In the genomic region with DNA sequence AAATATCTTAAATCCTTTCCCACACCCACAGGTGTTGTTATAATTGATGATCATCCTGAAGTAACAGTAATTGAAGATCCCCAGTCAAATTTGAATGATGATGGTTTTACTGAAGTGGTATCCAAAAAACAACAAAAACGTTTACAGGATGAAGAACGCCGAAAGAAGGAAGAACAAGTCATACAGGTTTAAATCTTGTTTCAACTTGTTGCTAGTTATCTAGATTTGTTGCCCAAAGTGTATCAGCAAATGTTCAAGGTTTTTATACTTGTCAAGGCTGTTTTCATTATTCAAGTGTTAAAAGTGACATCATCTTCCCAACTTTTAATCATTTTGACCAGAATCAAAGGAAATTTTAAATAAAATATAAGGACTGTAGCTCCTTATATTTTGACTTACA, we compare ENCODE assay signal across 17 cellular contexts.
DNase-seq lines count a peak whose midpoint lies in the region; ATAC-seq, FAIRE-seq and TF ChIP-seq lines count a peak whose summit lies in the region.
"Had no signal": no experiment of that assay in that cellular context is flagged by ENCODE, and none has a peak within 500 bp of the region (broad histone marks: within the 10 kb centered on the region; RNA-seq: fewer than 3 reads in every experiment).

No MANE protein-coding gene starts in this region.

- H3K4me3 Mint-ChIP-seq in T-helper 2 cell treated with Interferon-gamma antibody and Interleukin-4, amounts not matched to agents 5 μg/mL and 100 μg/mL, for 36 hours, result no peak overlapping the region
- H3K4me3 Mint-ChIP-seq: CD8-positive, alpha-beta memory T cell had no signal

- H3K9ac ChIP-seq in HepG2 (ENCODE audit: insufficient read depth, low read depth, low read length), result no peak overlapping the region
- no peak overlapping the region for H3K9ac ChIP-seq in GM12878 (ENCODE audit: control insufficient read depth, insufficient read depth, low read length)
- H3K9ac ChIP-seq: BLaER1, GM23248 had no signal

- RAD21 ChIA-PET in GM12878 (lab: Charles Lee; ENCODE audit: unreplicated experiment), result no interaction called here

- H3K4me1 ChIP-seq in HepG2 (ENCODE audit: insufficient read depth, low read length) (no peaks in the 10 kb centered on the region), right lobe of liver (no peaks in the 10 kb centered on the region), GM12878 (ENCODE audit: control insufficient read depth, insufficient read depth, low read length) (no peaks in the 10 kb centered on the region)
- H3K4me1 ChIP-seq: BLaER1, Caco-2 had no signal

- intact Hi-C loops in HepG2 (cut with micrococcal nuclease; ENCODE audit: unreplicated experiment) (no loop called here), right lobe of liver (cut with DNase I) (no loop called here), GM12878 (cut with micrococcal nuclease; ENCODE audit: unreplicated experiment) (no loop called here)

- TF ChIP-seq EP300 in HepG2 (IDR thresholded peaks at IDR 0.05; ENCODE audit: low read depth in 2 of 2, low read length in 2 of 2) (no peak), HepG2 (CRISPR knock-in tag; IDR thresholded peaks at IDR 0.05; ENCODE audit: borderline replicate concordance) (no peak), GM12878 (IDR thresholded peaks at IDR 0.05; ENCODE audit: borderline replicate concordance in 1 of 2, control insufficient read depth in 1 of 2, low read depth in 2 of 2, low read length in 2 of 2) (no peak)

- POLR2A ChIA-PET in HepG2 (lab: Yijun Ruan, JAX) (no interaction called here), GM12878 (lab: Charles Lee) (no interaction called here)

- H2AFZ ChIP-seq in HepG2 (ENCODE audit: low read length), result no peak overlapping the region
- no peak overlapping the region for H2AFZ ChIP-seq in GM12878 (ENCODE audit: control insufficient read depth, low read depth, low read length)
- H2AFZ ChIP-seq: GM23248 had no signal

- H3K36me3 Mint-ChIP-seq in T-helper 2 cell treated with Interferon-gamma antibody and Interleukin-4, amounts not matched to agents 5 μg/mL and 100 μg/mL, for 36 hours (ENCODE audit: low read depth), result peaks cover 82% of the 10 kb centered on the region

- H3K4me2 ChIP-seq in HepG2 (ENCODE audit: low read depth, low read length) (no peak overlapping the region), GM12878 (ENCODE audit: control insufficient read depth, insufficient read depth) (no peak overlapping the region)
- H3K4me2 ChIP-seq: BLaER1 had no signal

- in situ Hi-C loops in HepG2 (cut with HindIII; ENCODE audit: extremely low pct_ligation_motif_present, low pct_unique_long_range_greater_than_20kb) (no loop called here), GM12878 (cut with MboI) (no loop called here)

- no peaks in the 10 kb centered on the region for H3K27me3 Mint-ChIP-seq in T-helper 2 cell treated with Interferon-gamma antibody and Interleukin-4, amounts not matched to agents 5 μg/mL and 100 μg/mL, for 36 hours (ENCODE audit: low read depth)
- H3K27me3 Mint-ChIP-seq: CD8-positive, alpha-beta memory T cell had no signal

- no TSS peak for BruUV-seq in HepG2 (replicated peaks; lab: Mats Ljungman, UMichigan)
- no TSS peak for BruUV-seq in GM12878 (replicated peaks; lab: Mats Ljungman, UMichigan)

- no peaks in the 10 kb centered on the region for H4K20me1 ChIP-seq in HepG2 (ENCODE audit: insufficient read depth, low read length)
- H4K20me1 ChIP-seq in GM12878 (ENCODE audit: control insufficient read depth, insufficient read depth), result no peaks in the 10 kb centered on the region

- no peak for FAIRE-seq in HepG2 (lab: Jason Lieb, UNC)
- FAIRE-seq in GM12878 (lab: Jason Lieb, UNC), result no peak
- FAIRE-seq: H54 had no signal

- DNase-seq in HepG2 (ENCODE audit: low spot score) (no peak), right lobe of liver (no peak), GM12878 (ENCODE audit: low read depth, low spot score) (no peak)
- no peak for DNase-seq in T-helper 2 cell treated with Interferon-gamma antibody and Interleukin-4, amounts not matched to agents 5 μg/mL and 100 μg/mL, for 36 hours (ENCODE audit: low spot score)
- DNase-seq: 8988T; AML-193; Caco-2; CD8-positive, alpha-beta memory T cell; DND-41; GDM1; GM23248 had no signal

- H3K27me3 ChIP-seq in HepG2 (ENCODE audit: control insufficient read depth in 1 of 2, insufficient read depth in 2 of 2, low read length in 2 of 2) (no peaks in the 10 kb centered on the region), right lobe of liver (no peaks in the 10 kb centered on the region), GM12878 (replicated peaks in 1 of 2; ENCODE audit: control insufficient read depth in 2 of 2, insufficient read depth in 2 of 2, low read length in 1 of 2) (no peaks in the 10 kb centered on the region)
- H3K27me3 ChIP-seq: BLaER1 had no signal

- no peak overlapping the region for H3K27ac Mint-ChIP-seq in T-helper 2 cell treated with Interferon-gamma antibody and Interleukin-4, amounts not matched to agents 5 μg/mL and 100 μg/mL, for 36 hours

- H3K79me2 ChIP-seq in HepG2 (ENCODE audit: insufficient read depth, low read length), result no peaks in the 10 kb centered on the region
- H3K79me2 ChIP-seq in GM12878 (ENCODE audit: control insufficient read depth, insufficient read depth, low read length), result no peaks in the 10 kb centered on the region

- TF ChIP-seq POLR2A in HepG2 (IDR thresholded peaks at IDR 0.05; ENCODE audit: insufficient read depth in 1 of 2, low read depth in 2 of 2, low read length in 2 of 2), result no peak
- no peak for TF ChIP-seq POLR2A in right lobe of liver (IDR thresholded peaks at IDR 0.05)
- TF ChIP-seq POLR2A in GM12878 (IDR thresholded peaks at IDR 0.05; ENCODE audit: low read depth, low read length), result no peak

- no peak for TF ChIP-seq RAD21 in HepG2 (CRISPR knock-in tag; IDR thresholded peaks at IDR 0.05)
- TF ChIP-seq RAD21 in GM12878 (IDR thresholded peaks at IDR 0.05; ENCODE audit: insufficient read depth, low read depth, low read length), result no peak

- H3K27ac ChIP-seq in HepG2 (ENCODE audit: extremely low read length, insufficient read depth, low read length), result no peak overlapping the region
- H3K27ac ChIP-seq in right lobe of liver, result no peak overlapping the region
- H3K27ac ChIP-seq in GM12878 (ENCODE audit: control insufficient read depth, insufficient read depth), result no peak overlapping the region
- H3K27ac ChIP-seq: BLaER1, GM23248 had no signal

- H3K36me3 ChIP-seq in HepG2 (replicated peaks in 1 of 2; ENCODE audit: control insufficient read depth in 1 of 2, insufficient read depth in 2 of 2, low read length in 2 of 2), result peaks cover 2 to 44% of the 10 kb centered on the region in 2 experiments
- H3K36me3 ChIP-seq in right lobe of liver, result peaks cover 0 to 48% (median 3%) of the 10 kb centered on the region in 4 donors
- H3K36me3 ChIP-seq in GM12878 (ENCODE audit: control insufficient read depth in 2 of 2, insufficient read depth in 2 of 2, low read length in 1 of 2), result peaks cover 2 to 18% of the 10 kb centered on the region in 2 experiments; a peak in 3 of 4 replicates

- peaks cover 5% of the 10 kb centered on the region for H3K9me3 Mint-ChIP-seq in T-helper 2 cell treated with Interferon-gamma antibody and Interleukin-4, amounts not matched to agents 5 μg/mL and 100 μg/mL, for 36 hours
- H3K9me3 Mint-ChIP-seq: CD8-positive, alpha-beta memory T cell had no signal

- H3K9me3 ChIP-seq in HepG2 (ENCODE audit: low read length) (no peaks in the 10 kb centered on the region), right lobe of liver (no peaks in the 10 kb centered on the region), GM12878 (replicated peaks; ENCODE audit: control insufficient read depth, insufficient read depth, low read length) (no peaks in the 10 kb centered on the region; the same call in 1 of the 3 replicates)
- H3K9me3 ChIP-seq: Caco-2 had no signal

- SMC1A ChIA-PET in GM12878 (lab: Charles Lee; ENCODE audit: uncharacterized antibody, unreplicated experiment), result interaction anchor here (0.6 to 0.7 kb wide), 2 partner anchors 25 to 94 kb away, joined by 3 read pairs; no protein-coding TSS in a partner anchor

- peaks cover 15% of the 10 kb centered on the region for H3K4me1 Mint-ChIP-seq in T-helper 2 cell treated with Interferon-gamma antibody and Interleukin-4, amounts not matched to agents 5 μg/mL and 100 μg/mL, for 36 hours (ENCODE audit: low read depth)

- CTCF ChIA-PET in HepG2 (lab: Yijun Ruan, JAX; ENCODE audit: low intra/inter-chr PET ratio, low total read pairs) (no interaction called here), GM12878 (lab: Yijun Ruan, JAX) (interaction anchor here (0.6 kb wide), 1 partner anchor 17 kb away, joined by 3 read pairs; no protein-coding TSS in a partner anchor)

- 95% methylated on average over 3 of the region's 3 CpGs for WGBS in HepG2 (ENCODE audit: low lambda C conversion rate)
- WGBS in right lobe of liver (ENCODE audit: insufficient coverage, low coverage, low lambda C conversion rate, missing lambda C conversion rate), result 85% methylated on average over 3 of the region's 3 CpGs
- WGBS in GM12878 (ENCODE audit: insufficient coverage, insufficient replicate concordance, low lambda C conversion rate, missing lambda C conversion rate), result 96% methylated on average over 3 of the region's 3 CpGs

- TF ChIP-seq CTCF in HepG2 (CRISPR knock-in tag; IDR thresholded peaks at IDR 0.05) (no peak), right lobe of liver (IDR thresholded peaks at IDR 0.05) (no peak), GM12878 (IDR thresholded peaks at IDR 0.05 in 2 of 3, conservative IDR thresholded peaks at IDR 0.05 in 1 of 3; ENCODE audit: control insufficient read depth in 2 of 3, extremely low read depth in 1 of 3, insufficient read depth in 1 of 3, low read depth in 3 of 3, low read length in 3 of 3) (no peak)

- H3K4me3 ChIP-seq in HepG2 (replicated peaks in 1 of 3; ENCODE audit: insufficient read depth in 1 of 3, low read depth in 2 of 3, low read length in 3 of 3) (no peak overlapping the region), right lobe of liver (no peak overlapping the region), GM12878 (no peak overlapping the region)
- H3K4me3 ChIP-seq: BLaER1, GM23248 had no signal

- ATAC-seq in HepG2 (no peak), right lobe of liver (no peak), GM12878 (no peak), esophagus mucosa (peak; percentile 57), GM18517 (IDR thresholded peaks at IDR 0.05; ENCODE audit: unreplicated experiment) (no peak), HG03469 (IDR thresholded peaks at IDR 0.05; ENCODE audit: unreplicated experiment) (no peak)
- ATAC-seq: HCT116 had no signal

TF ChIP-seq in HepG2, 621 proteins besides CTCF, POLR2A, EP300 and RAD21:
- no peak for TF ChIP-seq NR2F2 (IDR thresholded peaks at IDR 0.05; ENCODE audit: borderline replicate concordance, low read depth)
- TF ChIP-seq ATF7 (IDR thresholded peaks at IDR 0.05), result 0 out of 2 replicates have a peak, but pooled peaks have one; percentile 16
- TF ChIP-seq ATF7 (CRISPR knock-in tag; IDR thresholded peaks at IDR 0.05), result no peak
TF ChIP-seq in HepG2: peak in this region for 1.

TF ChIP-seq in GM12878, 131 proteins besides CTCF, POLR2A, EP300 and RAD21:
- TF ChIP-seq ATF7 (IDR thresholded peaks at IDR 0.05; ENCODE audit: low read depth) (0 out of 2 replicates have a peak, but pooled peaks have one; percentile 12), LARP7 (IDR thresholded peaks at IDR 0.05) (no peak)
TF ChIP-seq in GM12878: peak in this region for 1.
